ENCODE assay signal across 9 cellular contexts in the genomic region with DNA sequence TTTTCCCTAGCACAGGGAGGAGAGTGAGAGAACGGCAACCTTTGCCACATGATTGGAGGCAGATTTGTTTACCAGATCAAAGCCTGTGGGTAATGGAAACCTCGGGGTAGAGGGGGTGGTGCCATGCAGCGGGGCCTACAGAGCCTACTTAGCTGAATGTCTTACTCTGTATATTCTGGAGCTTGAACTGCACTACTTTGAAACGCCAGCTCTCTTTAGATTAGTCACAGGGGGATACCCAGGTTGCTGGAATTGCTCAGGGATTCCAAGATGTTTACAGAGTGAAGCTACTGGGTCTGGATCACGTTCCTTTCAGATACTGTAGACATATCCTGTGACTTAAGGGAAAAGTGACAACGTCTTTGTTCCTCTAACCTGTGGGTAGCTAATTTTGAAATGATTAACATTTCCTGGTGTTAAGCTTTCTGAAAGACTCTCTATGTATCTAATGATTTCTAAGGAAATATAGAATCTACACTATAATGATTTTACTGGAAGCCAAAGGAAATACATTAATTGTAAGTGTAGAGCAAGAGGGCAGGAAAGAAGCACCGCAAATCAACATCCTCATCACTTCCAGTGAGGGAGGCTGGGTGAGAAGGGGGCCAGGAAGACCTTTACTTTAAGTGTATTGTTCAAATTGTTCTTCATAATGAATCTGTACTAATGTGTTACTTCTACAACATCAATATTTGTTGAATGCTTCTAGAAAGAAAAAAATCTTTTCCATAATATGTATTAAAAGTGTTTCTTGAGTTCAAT.
A peak's percentile ranks its signal among the peaks of the same experiment; 100 is the strongest.
DNase-seq lines count a peak whose midpoint lies in the region; ATAC-seq, FAIRE-seq and TF ChIP-seq lines count a peak whose summit lies in the region.
"Had no signal": no experiment of that assay in that cellular context is flagged by ENCODE, and none has a peak within 500 bp of the region (broad histone marks: within the 10 kb centered on the region; RNA-seq: fewer than 3 reads in every experiment).

No MANE protein-coding gene starts in this region.

- no peak overlapping the region for H3K27ac ChIP-seq in GM12878 (ENCODE audit: control insufficient read depth, insufficient read depth)
- no peak overlapping the region for H3K27ac ChIP-seq in vagina
- H3K27ac ChIP-seq in esophagus squamous epithelium = no peak overlapping the region
- H3K27ac ChIP-seq: pancreas had no signal

- CTCF ChIA-PET in GM12878 (lab: Yijun Ruan, JAX) = interaction anchor here (0.7 kb wide), 1 partner anchor 605 kb away, joined by 3 read pairs; no protein-coding TSS in a partner anchor

- H3K36me3 ChIP-seq in GM12878 (ENCODE audit: control insufficient read depth in 2 of 2, insufficient read depth in 2 of 2, low read length in 1 of 2) = no peaks in the 10 kb centered on the region
- no peaks in the 10 kb centered on the region for H3K36me3 ChIP-seq in vagina
- no peaks in the 10 kb centered on the region for H3K36me3 ChIP-seq in esophagus squamous epithelium
- H3K36me3 ChIP-seq: pancreas had no signal

- ATAC-seq in GM12878 = peak; percentile 73
- no peak for ATAC-seq in HG03039 (IDR thresholded peaks at IDR 0.05; ENCODE audit: unreplicated experiment)

- H3K9ac ChIP-seq in GM12878 (ENCODE audit: control insufficient read depth, insufficient read depth, low read length) = no peak overlapping the region

- H3K4me2 ChIP-seq in GM12878 (ENCODE audit: control insufficient read depth, insufficient read depth) = no peak overlapping the region

- H3K4me1 Mint-ChIP-seq in T-helper 1 cell treated with Interleukin-12 subunit alpha and Interleukin-12 subunit beta and Interleukin-4 antibody, amounts not matched to agents 30 μg/mL and 1 μg/mL, for 36 hours (ENCODE audit: low read depth) = peaks cover 15% of the 10 kb centered on the region

- no peaks in the 10 kb centered on the region for H3K9me3 Mint-ChIP-seq in T-helper 1 cell treated with Interleukin-12 subunit alpha and Interleukin-12 subunit beta and Interleukin-4 antibody, amounts not matched to agents 30 μg/mL and 1 μg/mL, for 36 hours

- 18% methylated on average over 7 of the region's 7 CpGs for WGBS in GM12878 (ENCODE audit: insufficient coverage, insufficient replicate concordance, low lambda C conversion rate, missing lambda C conversion rate)
- WGBS in esophagus squamous epithelium, 2 donors = 25 to 34% methylated on average over 7 of the region's 7 CpGs

- in situ Hi-C loops in GM12878 (cut with MboI) = no loop called here

- peak overlapping the region; percentile 34 for H3K27ac Mint-ChIP-seq in T-helper 1 cell treated with Interleukin-12 subunit alpha and Interleukin-12 subunit beta and Interleukin-4 antibody, amounts not matched to agents 30 μg/mL and 1 μg/mL, for 36 hours

- H3K79me2 ChIP-seq in GM12878 (ENCODE audit: control insufficient read depth, insufficient read depth, low read length) = no peaks in the 10 kb centered on the region

- H3K4me3 ChIP-seq in GM12878 (no peak overlapping the region), vagina (no peak overlapping the region), esophagus squamous epithelium (no peak overlapping the region)
- H3K4me3 ChIP-seq: pancreas had no signal

- H3K27me3 Mint-ChIP-seq in T-helper 1 cell treated with Interleukin-12 subunit alpha and Interleukin-12 subunit beta and Interleukin-4 antibody, amounts not matched to agents 30 μg/mL and 1 μg/mL, for 36 hours (ENCODE audit: low read depth) = no peaks in the 10 kb centered on the region

- H3K36me3 Mint-ChIP-seq in T-helper 1 cell treated with Interleukin-12 subunit alpha and Interleukin-12 subunit beta and Interleukin-4 antibody, amounts not matched to agents 30 μg/mL and 1 μg/mL, for 36 hours (ENCODE audit: low read depth) = no peaks in the 10 kb centered on the region

- H3K9me3 ChIP-seq in GM12878 (replicated peaks; ENCODE audit: control insufficient read depth, insufficient read depth, low read length) = no peaks in the 10 kb centered on the region
- H3K9me3 ChIP-seq in vagina = no peaks in the 10 kb centered on the region
- H3K9me3 ChIP-seq in esophagus squamous epithelium = no peaks in the 10 kb centered on the region
- H3K9me3 ChIP-seq: pancreas had no signal

- SMC1A ChIA-PET in GM12878 (lab: Charles Lee; ENCODE audit: uncharacterized antibody, unreplicated experiment) = interaction anchor here (0.8 to 1.2 kb wide), 5 partner anchors 12 to 71 kb away, joined by 3 to 4 read pairs (median 3); no protein-coding TSS in a partner anchor

- H3K4me1 ChIP-seq in GM12878 (ENCODE audit: control insufficient read depth, insufficient read depth, low read length) (no peaks in the 10 kb centered on the region), vagina (no peaks in the 10 kb centered on the region), esophagus squamous epithelium (no peaks in the 10 kb centered on the region)
- H3K4me1 ChIP-seq: pancreas had no signal

- no peak for TF ChIP-seq RAD21 in GM12878 (IDR thresholded peaks at IDR 0.05; ENCODE audit: insufficient read depth, low read depth, low read length)

- POLR2A ChIA-PET in GM12878 (lab: Charles Lee) = no interaction called here

- RAD21 ChIA-PET in GM12878 (lab: Charles Lee; ENCODE audit: unreplicated experiment) = interaction anchor here (1.1 kb wide), 1 partner anchor 553 kb away, joined by 3 read pairs; no protein-coding TSS in a partner anchor

- no TSS peak for BruUV-seq in GM12878 (replicated peaks; lab: Mats Ljungman, UMichigan)

- no peaks in the 10 kb centered on the region for H3K27me3 ChIP-seq in GM12878 (replicated peaks in 1 of 2; ENCODE audit: control insufficient read depth in 2 of 2, insufficient read depth in 2 of 2, low read length in 1 of 2)
- H3K27me3 ChIP-seq in vagina = no peaks in the 10 kb centered on the region
- no peaks in the 10 kb centered on the region for H3K27me3 ChIP-seq in esophagus squamous epithelium
- H3K27me3 ChIP-seq: pancreas had no signal

- H3K4me3 Mint-ChIP-seq in T-helper 1 cell treated with Interleukin-12 subunit alpha and Interleukin-12 subunit beta and Interleukin-4 antibody, amounts not matched to agents 30 μg/mL and 1 μg/mL, for 36 hours = no peak overlapping the region

- TF ChIP-seq CTCF in GM12878 (IDR thresholded peaks at IDR 0.05 in 2 of 3, conservative IDR thresholded peaks at IDR 0.05 in 1 of 3; ENCODE audit: control insufficient read depth in 2 of 3, extremely low read depth in 1 of 3, insufficient read depth in 1 of 3, low read depth in 3 of 3, low read length in 3 of 3) (no peak), vagina (IDR thresholded peaks at IDR 0.05) (no peak), esophagus squamous epithelium (IDR thresholded peaks at IDR 0.05) (no peak)

- TF ChIP-seq EP300 in GM12878 (IDR thresholded peaks at IDR 0.05; ENCODE audit: borderline replicate concordance in 1 of 2, control insufficient read depth in 1 of 2, low read depth in 2 of 2, low read length in 2 of 2) = no peak

- no peak overlapping the region; the same call in 1 of the 2 replicates for H2AFZ ChIP-seq in GM12878 (ENCODE audit: control insufficient read depth, low read depth, low read length)

- TF ChIP-seq POLR2A in GM12878 (IDR thresholded peaks at IDR 0.05; ENCODE audit: low read depth, low read length) (no peak), vagina (IDR thresholded peaks at IDR 0.05) (no peak), esophagus squamous epithelium (IDR thresholded peaks at IDR 0.05) (no peak)

- FAIRE-seq in GM12878 (lab: Jason Lieb, UNC) = no peak
- FAIRE-seq: pancreas had no signal

- no peaks in the 10 kb centered on the region for H4K20me1 ChIP-seq in GM12878 (ENCODE audit: control insufficient read depth, insufficient read depth)

- intact Hi-C loops in GM12878 (cut with micrococcal nuclease; ENCODE audit: unreplicated experiment) = no loop called here
- intact Hi-C loops in vagina (cut with DNase I) = no loop called here
- intact Hi-C loops in esophagus squamous epithelium (cut with DNase I) = no loop called here

- DNase-seq in AG08396 (ENCODE audit: low spot score) (peak; percentile 59), GM12878 (ENCODE audit: low read depth, low spot score) (no peak), renal cortical epithelial cell (ENCODE audit: low read depth) (peak; percentile 87), vagina (ENCODE audit: extremely low spot score in 2 of 2) (no peak), esophagus squamous epithelium (lab: John Stamatoyannopoulos, UW) (no peak), NCI-H1930 (lab: John Stamatoyannopoulos, UW) (no peak)
- DNase-seq: pancreas had no signal

TF ChIP-seq in GM12878, 131 proteins besides CTCF, POLR2A, EP300 and RAD21:
- TF ChIP-seq SMAD1 (IDR thresholded peaks at IDR 0.05; ENCODE audit: low read depth, partially characterized antibody) (no peak), IKZF2 (IDR thresholded peaks at IDR 0.05) (peak; percentile 29 to 51; a peak in 2 of 4 replicates), DPF2 (IDR thresholded peaks at IDR 0.05) (no peak), BHLHE40 (IDR thresholded peaks at IDR 0.05; ENCODE audit: borderline replicate concordance in 1 of 2, low read depth in 2 of 2, low read length in 1 of 2) (peak in 1 of 2 experiments; percentile 39; a peak in 1 of 4 replicates), MXI1 (IDR thresholded peaks at IDR 0.05; ENCODE audit: low read depth, low read length) (no peak), IKZF1 (conservative IDR thresholded peaks at IDR 0.05) (0 out of 2 replicates have a peak, but pooled peaks have one; percentile 21), RELA (IDR thresholded peaks at IDR 0.05; ENCODE audit: borderline replicate concordance, partially characterized antibody) (no peak)
- TF ChIP-seq, protein P1, sequence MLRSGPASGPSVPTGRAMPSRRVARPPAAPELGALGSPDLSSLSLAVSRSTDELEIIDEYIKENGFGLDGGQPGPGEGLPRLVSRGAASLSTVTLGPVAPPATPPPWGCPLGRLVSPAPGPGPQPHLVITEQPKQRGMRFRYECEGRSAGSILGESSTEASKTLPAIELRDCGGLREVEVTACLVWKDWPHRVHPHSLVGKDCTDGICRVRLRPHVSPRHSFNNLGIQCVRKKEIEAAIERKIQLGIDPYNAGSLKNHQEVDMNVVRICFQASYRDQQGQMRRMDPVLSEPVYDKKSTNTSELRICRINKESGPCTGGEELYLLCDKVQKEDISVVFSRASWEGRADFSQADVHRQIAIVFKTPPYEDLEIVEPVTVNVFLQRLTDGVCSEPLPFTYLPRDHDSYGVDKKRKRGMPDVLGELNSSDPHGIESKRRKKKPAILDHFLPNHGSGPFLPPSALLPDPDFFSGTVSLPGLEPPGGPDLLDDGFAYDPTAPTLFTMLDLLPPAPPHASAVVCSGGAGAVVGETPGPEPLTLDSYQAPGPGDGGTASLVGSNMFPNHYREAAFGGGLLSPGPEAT (IDR thresholded peaks at IDR 0.05; ENCODE audit: low read depth) = no peak
TF ChIP-seq in GM12878: peak in this region for 3.

Comparison
In these comparisons a context has a peak if more than half of its experiments do, and no peak if none do; other contexts are left out.
1. DNase-seq: peak in AG08396 (single experiment) and renal cortical epithelial cell (single experiment); none in GM12878 (single experiment), vagina (0 of 2), esophagus squamous epithelium (single experiment) and NCI-H1930 (0 of 2).